ENCODE assay signal across 33 cellular contexts in genomic region chr2:136770384-136770783, GRCh38. TPM values are rescaled to one million over a fixed set of nuclear protein-coding genes. Genes with fewer than 3 reads are reported as not detected.
"Had no signal": no experiment of that assay in that cellular context is flagged by ENCODE, and none has a peak within 500 bp of the region (broad histone marks: within the 10 kb centered on the region; RNA-seq: fewer than 3 reads in every experiment).

No MANE protein-coding gene starts in this region.

- H3K27ac Mint-ChIP-seq: activated CD4-positive, alpha-beta memory T cell treated with anti-CD3 and anti-CD28 coated beads for 36 hours; activated CD4-positive, alpha-beta T cell treated with anti-CD3 and anti-CD28 coated beads for 36 hours; activated naive CD8-positive, alpha-beta T cell treated with anti-CD3 and anti-CD28 coated beads for 36 hours; activated T-helper 1 cell treated with anti-CD3 and anti-CD28 coated beads, Interleukin-12 subunit alpha, Interleukin-12 subunit beta, Interleukin-2, Interleukin-4 antibody, amounts not matched to agents 30 ng/mL and 10 ng/mL and 1 ng/mL, durations not matched to agents 14 hours and 24 hours and 36 hours had no signal

- H3K27ac ChIP-seq: brain microvascular endothelial cell had no signal

- H3K36me3 ChIP-seq: brain microvascular endothelial cell had no signal

- H3K4me1 Mint-ChIP-seq: activated naive CD8-positive, alpha-beta T cell treated with anti-CD3 and anti-CD28 coated beads for 36 hours had no signal

- H3K9me3 Mint-ChIP-seq: activated CD4-positive, alpha-beta memory T cell treated with anti-CD3 and anti-CD28 coated beads for 36 hours; activated naive CD8-positive, alpha-beta T cell treated with anti-CD3 and anti-CD28 coated beads for 36 hours; activated T-cell treated with anti-CD3 and anti-CD28 coated beads, Interleukin-2, amount 50 U/mL, for 4 hours; activated T-helper 1 cell treated with anti-CD3 and anti-CD28 coated beads, Interleukin-12 subunit alpha, Interleukin-12 subunit beta, Interleukin-2, Interleukin-4 antibody, amounts not matched to agents 30 ng/mL and 10 ng/mL and 1 ng/mL, durations not matched to agents 14 hours and 24 hours and 36 hours had no signal

- ATAC-seq: activated CD4-positive, alpha-beta T cell treated with anti-CD3 and anti-CD28 coated beads for 36 hours; activated CD4-positive, CD25-positive, alpha-beta regulatory T cell treated with anti-CD3 and anti-CD28 coated beads, Interleukin-2, amount 50 U/mL, for 24 hours; activated T-cell treated with anti-CD3 and anti-CD28 coated beads, Interleukin-2, amount 50 U/mL, for 4 hours had no signal

- H3K36me3 Mint-ChIP-seq: activated CD4-positive, alpha-beta memory T cell treated with anti-CD3 and anti-CD28 coated beads for 36 hours; activated naive CD8-positive, alpha-beta T cell treated with anti-CD3 and anti-CD28 coated beads for 36 hours had no signal

- DNase-seq: activated CD4-positive, alpha-beta memory T cell treated with anti-CD3 and anti-CD28 coated beads for 36 hours; activated CD4-positive, alpha-beta T cell treated with anti-CD3 and anti-CD28 coated beads for 36 hours; activated CD4-positive, alpha-beta T cell treated with anti-CD3 and anti-CD28 coated beads, Interleukin-2, amount 50 U/mL, for 1 hour; activated CD8-positive, alpha-beta memory T cell treated with anti-CD3 and anti-CD28 coated beads, Interleukin-2, amount 50 U/mL, for 4 hours; activated gamma-delta T cell treated with Interleukin-2 at 50 U/mL for 16 hours; activated naive CD4-positive, alpha-beta T cell treated with anti-CD3 and anti-CD28 coated beads, Interleukin-2, amount 50 U/mL, for 16 hours; activated naive CD8-positive, alpha-beta T cell treated with anti-CD3 and anti-CD28 coated beads for 36 hours; activated T-cell treated with anti-CD3 and anti-CD28 coated beads for 4 hours; activated T-cell treated with anti-CD3 and anti-CD28 coated beads, Interleukin-2, amount 50 U/mL, for 4 hours; amniotic stem cell; aorta; brain microvascular endothelial cell; central memory CD4-positive, alpha-beta T cell; Karpas-422; KBM-7; NCI-H1105; NCI-H1417 treated with DMSO at 0.1 percent for 48 hours; NCI-H187 treated with DMSO at 0.1 percent for 48 hours; NCI-H2081; NCI-H2171 treated with DMSO at 0.1 percent for 48 hours; NCI-H2227 treated with DMSO at 0.1 percent for 48 hours; NCI-H446; NCI-H510A treated with DMSO at 0.1 percent for 48 hours; NCI-H526 treated with DMSO at 0.1 percent for 48 hours; NK-92 treated with Interleukin-12 subunit alpha and Interleukin-12 subunit beta, amount 100 ng/mL, for 24 hours; Right ventricle myocardium superior; SW 1271; T-helper 1 cell; T-helper 2 cell; T-helper 9 cell had no signal

- H3K4me3 Mint-ChIP-seq: activated CD4-positive, alpha-beta memory T cell treated with anti-CD3 and anti-CD28 coated beads for 36 hours; activated CD4-positive, alpha-beta T cell treated with anti-CD3 and anti-CD28 coated beads for 36 hours; activated naive CD8-positive, alpha-beta T cell treated with anti-CD3 and anti-CD28 coated beads for 36 hours; activated T-cell treated with anti-CD3 and anti-CD28 coated beads, Interleukin-2, amount 50 U/mL, for 4 hours; activated T-helper 1 cell treated with anti-CD3 and anti-CD28 coated beads, Interleukin-12 subunit alpha, Interleukin-12 subunit beta, Interleukin-2, Interleukin-4 antibody, amounts not matched to agents 30 ng/mL and 10 ng/mL and 1 ng/mL, durations not matched to agents 14 hours and 24 hours and 36 hours had no signal

RNA-seq across cellular contexts. Expression of gene THSD7B, which starts 5.0 kb away (rescaled TPM):
- total RNA-seq: activated CD4-positive, alpha-beta memory T cell treated with anti-CD3 and anti-CD28 coated beads for 36 hours; activated CD4-positive, alpha-beta T cell treated with anti-CD3 and anti-CD28 coated beads for 36 hours; activated naive CD8-positive, alpha-beta T cell treated with anti-CD3 and anti-CD28 coated beads for 36 hours; activated T-cell treated with anti-CD3 and anti-CD28 coated beads, Interleukin-2, amount 50 U/mL, for 4 hours; activated T-helper 1 cell treated with anti-CD3 and anti-CD28 coated beads, Interleukin-12 subunit alpha, Interleukin-12 subunit beta, Interleukin-2, Interleukin-4 antibody, amounts not matched to agents 30 ng/mL and 10 ng/mL and 1 ng/mL, durations not matched to agents 14 hours and 24 hours and 36 hours; MCF 10A had no signal
